In genomic region chr5:141843156-141843927, GRCh38 we compare ENCODE assay signal across 12 cellular contexts. TPM values are rescaled to one million over a fixed set of nuclear protein-coding genes. Genes with fewer than 3 reads are reported as not detected.
DNase-seq lines count a peak whose midpoint lies in the region; ATAC-seq, FAIRE-seq and TF ChIP-seq lines count a peak whose summit lies in the region.
"Had no signal": no experiment of that assay in that cellular context is flagged by ENCODE, and none has a peak within 500 bp of the region (broad histone marks: within the 10 kb centered on the region; RNA-seq: fewer than 3 reads in every experiment).

No MANE protein-coding gene starts in this region.

- peak in 1 of 4 donors; percentile 8 for TF ChIP-seq POLR2A in upper lobe of left lung (IDR thresholded peaks at IDR 0.05)

- H3K4me3 ChIP-seq in bronchial epithelial cell (ENCODE audit: low read depth, low read length) = no peak overlapping the region
- no peak overlapping the region for H3K4me3 ChIP-seq in upper lobe of left lung

- ATAC-seq in upper lobe of left lung (ENCODE audit: low FRiP score in 2 of 2) (no peak), HG03045 (IDR thresholded peaks at IDR 0.05; ENCODE audit: unreplicated experiment) (no peak), GM18907 (IDR thresholded peaks at IDR 0.05; ENCODE audit: unreplicated experiment) (no peak)

- TF ChIP-seq CTCF in bronchial epithelial cell (IDR thresholded peaks at IDR 0.05; ENCODE audit: insufficient read depth, low read length, severe bottlenecking) = no peak
- TF ChIP-seq CTCF in upper lobe of left lung (IDR thresholded peaks at IDR 0.05) = no peak

- no peaks in the 10 kb centered on the region for H3K9me3 ChIP-seq in upper lobe of left lung

- peak in 2 of 4 donors; percentile 45 to 71 for TF ChIP-seq EP300 in upper lobe of left lung (IDR thresholded peaks at IDR 0.05)

- DNase-seq in NCI-H2029 (lab: John Stamatoyannopoulos, UW) (peak; percentile 17), NCI-H2029 treated with DMSO at 0.1 percent for 48 hours (lab: John Stamatoyannopoulos, UW) (no peak), bronchial epithelial cell (ENCODE audit: low read depth) (peak; percentile 20), kidney glomerular epithelial cell (lab: John Stamatoyannopoulos, UW) (peak; percentile 33), upper lobe of left lung (peak in 1 of 2 donors; percentile 58), NCI-H2227 (lab: John Stamatoyannopoulos, UW; ENCODE audit: unreplicated experiment) (no peak)
- DNase-seq: 8988T; activated effector memory CD4-positive, alpha-beta T cell treated with Interleukin-2 at 50 U/mL for 16 hours; KG1 had no signal

- WGBS in upper lobe of left lung, 2 donors = 34 to 59% methylated on average over 5 of the region's 5 CpGs

- H3K27me3 ChIP-seq in bronchial epithelial cell (ENCODE audit: control insufficient read depth, insufficient read depth, low read length) (no peaks in the 10 kb centered on the region), upper lobe of left lung (no peaks in the 10 kb centered on the region)

- no peak for FAIRE-seq in bronchial epithelial cell (lab: Jason Lieb, UNC)

- H3K27ac ChIP-seq in upper lobe of left lung = peak overlapping the region; percentile 81 to 97 (median 94)
- H3K27ac ChIP-seq: epithelial cell of prostate had no signal

- no peaks in the 10 kb centered on the region for H3K36me3 ChIP-seq in bronchial epithelial cell (ENCODE audit: control insufficient read depth, insufficient read depth, low read length)
- H3K36me3 ChIP-seq in upper lobe of left lung = no peaks in the 10 kb centered on the region

- peaks cover 73 to 88% (median 81%) of the 10 kb centered on the region in 4 donors for H3K4me1 ChIP-seq in upper lobe of left lung

RNA-seq across cellular contexts. Expression of gene PCDH1, which starts 34.9 kb away (rescaled TPM):
- total RNA-seq in bronchial epithelial cell = 85.3 and 140 TPM in 2 replicates
- total RNA-seq in upper lobe of left lung = 100 to 1,000 TPM in 1 of 6 donors, 10 to 100 TPM in 5; 41.3 to 133 (median 81.6) TPM

Comparison
In these comparisons a context has a peak if more than half of its experiments do, and no peak if none do; other contexts are left out.
1. DNase-seq: peak in NCI-H2029 (single experiment), bronchial epithelial cell (single experiment) and kidney glomerular epithelial cell (single experiment); none in NCI-H2029 treated with DMSO at 0.1 percent for 48 hours (single experiment) and NCI-H2227 (single experiment).